ENCODE assay signal across 3 cellular contexts in the genomic region with DNA sequence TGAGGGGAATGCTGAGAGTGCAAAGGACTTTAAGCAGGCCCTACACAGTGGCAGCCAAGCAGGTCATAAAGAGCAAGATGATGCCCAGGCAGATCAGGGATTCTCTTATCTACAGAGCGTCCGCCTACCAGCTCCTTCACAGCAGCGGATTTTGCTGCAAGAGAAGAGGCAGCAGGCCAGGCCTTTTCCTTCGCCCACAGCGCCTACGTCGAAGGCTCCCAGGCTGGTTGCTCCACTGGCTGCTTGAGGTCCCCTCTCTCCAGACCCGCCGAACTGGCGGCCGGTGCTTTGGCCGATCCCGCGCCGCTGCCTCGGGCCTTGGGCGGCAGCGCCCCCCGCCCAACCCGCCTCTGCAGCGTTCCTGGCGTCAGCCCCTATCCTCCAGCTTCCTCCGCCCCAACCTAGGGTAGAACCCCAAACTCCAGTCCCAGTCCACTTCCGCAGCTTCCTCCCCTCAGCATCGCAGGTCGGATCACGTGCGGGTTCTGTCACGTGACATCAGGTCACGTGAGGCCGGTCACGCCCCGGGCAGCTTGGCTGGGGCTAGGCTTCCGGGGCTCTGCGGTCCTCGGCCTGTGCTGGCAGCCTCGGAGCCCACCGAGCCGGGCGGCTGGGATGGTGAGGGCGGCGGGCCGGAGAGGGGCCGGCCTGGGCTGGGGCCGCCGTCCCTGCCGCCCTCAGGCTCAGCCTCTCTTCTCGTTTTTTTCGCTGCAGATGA.
TF ChIP-seq lines count a peak whose summit lies in the region.

Gene WASHC2C, plus strand, starts transcription at position 564 of the 718 bp plus-strand sequence. Its CDS starts 52 bp downstream, at position 616.

TF ChIP-seq in HEK293, 187 proteins besides CTCF, POLR2A, EP300 and RAD21:
- 0 out of 2 replicates have a peak, but pooled peaks have one; percentile 24 for TF ChIP-seq ZBTB20 (tag by site-specific recombination; IDR thresholded peaks at IDR 0.05)
- TF ChIP-seq KLF9 (tag by site-specific recombination; IDR thresholded peaks at IDR 0.05; ENCODE audit: low read depth), result peak; percentile 35; the same call in 1 of the 2 replicates
- peak; percentile 52 for TF ChIP-seq ZBTB26 (tag by site-specific recombination; optimal IDR thresholded peaks at IDR 0.05)
TF ChIP-seq in HEK293: peak in this region for 3; not testable (repeated sequence) for 184.

TF ChIP-seq in SK-N-SH, 30 proteins besides CTCF, POLR2A, EP300 and RAD21:
- TF ChIP-seq MAX (IDR thresholded peaks at IDR 0.05; ENCODE audit: low read depth) (peak; percentile 74), JUND (IDR thresholded peaks at IDR 0.05) (0 out of 2 replicates have a peak, but pooled peaks have one; percentile 39), SIN3A (IDR thresholded peaks at IDR 0.05; ENCODE audit: borderline replicate concordance, low read depth, low read length) (peak; percentile 86; the same call in 1 of the 2 replicates), GABPA (IDR thresholded peaks at IDR 0.05; ENCODE audit: low read depth) (peak; percentile 56), POLR2AphosphoS5 (IDR thresholded peaks at IDR 0.05; ENCODE audit: low read depth, low read length) (peak; percentile 59; the same call in 1 of the 2 replicates), RCOR1 (IDR thresholded peaks at IDR 0.05; ENCODE audit: low read length) (peak; percentile 61; the same call in 1 of the 2 replicates), ELF1 (IDR thresholded peaks at IDR 0.05) (peak; percentile 92), CHD2 (IDR thresholded peaks at IDR 0.05; ENCODE audit: low read length, partially characterized antibody) (peak; percentile 19), MXI1 (IDR thresholded peaks at IDR 0.05; ENCODE audit: low read depth, low read length) (peak; percentile 54; the same call in 1 of the 2 replicates), NFIC (IDR thresholded peaks at IDR 0.05; ENCODE audit: borderline replicate concordance) (peak; percentile 38; the same call in 1 of the 2 replicates), TAF1 (IDR thresholded peaks at IDR 0.05; ENCODE audit: borderline replicate concordance, low read depth, low read length) (peak; percentile 46; the same call in 1 of the 2 replicates)
- TF ChIP-seq, protein P1, sequence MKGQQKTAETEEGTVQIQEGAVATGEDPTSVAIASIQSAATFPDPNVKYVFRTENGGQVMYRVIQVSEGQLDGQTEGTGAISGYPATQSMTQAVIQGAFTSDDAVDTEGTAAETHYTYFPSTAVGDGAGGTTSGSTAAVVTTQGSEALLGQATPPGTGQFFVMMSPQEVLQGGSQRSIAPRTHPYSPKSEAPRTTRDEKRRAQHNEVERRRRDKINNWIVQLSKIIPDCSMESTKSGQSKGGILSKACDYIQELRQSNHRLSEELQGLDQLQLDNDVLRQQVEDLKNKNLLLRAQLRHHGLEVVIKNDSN (IDR thresholded peaks at IDR 0.05; ENCODE audit: borderline replicate concordance, low read depth), result peak; percentile 98
- TF ChIP-seq, protein P2, sequence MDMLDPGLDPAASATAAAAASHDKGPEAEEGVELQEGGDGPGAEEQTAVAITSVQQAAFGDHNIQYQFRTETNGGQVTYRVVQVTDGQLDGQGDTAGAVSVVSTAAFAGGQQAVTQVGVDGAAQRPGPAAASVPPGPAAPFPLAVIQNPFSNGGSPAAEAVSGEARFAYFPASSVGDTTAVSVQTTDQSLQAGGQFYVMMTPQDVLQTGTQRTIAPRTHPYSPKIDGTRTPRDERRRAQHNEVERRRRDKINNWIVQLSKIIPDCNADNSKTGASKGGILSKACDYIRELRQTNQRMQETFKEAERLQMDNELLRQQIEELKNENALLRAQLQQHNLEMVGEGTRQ (IDR thresholded peaks at IDR 0.05; ENCODE audit: borderline replicate concordance, low read depth, low read length), result peak; percentile 96
- TF ChIP-seq, protein P3, sequence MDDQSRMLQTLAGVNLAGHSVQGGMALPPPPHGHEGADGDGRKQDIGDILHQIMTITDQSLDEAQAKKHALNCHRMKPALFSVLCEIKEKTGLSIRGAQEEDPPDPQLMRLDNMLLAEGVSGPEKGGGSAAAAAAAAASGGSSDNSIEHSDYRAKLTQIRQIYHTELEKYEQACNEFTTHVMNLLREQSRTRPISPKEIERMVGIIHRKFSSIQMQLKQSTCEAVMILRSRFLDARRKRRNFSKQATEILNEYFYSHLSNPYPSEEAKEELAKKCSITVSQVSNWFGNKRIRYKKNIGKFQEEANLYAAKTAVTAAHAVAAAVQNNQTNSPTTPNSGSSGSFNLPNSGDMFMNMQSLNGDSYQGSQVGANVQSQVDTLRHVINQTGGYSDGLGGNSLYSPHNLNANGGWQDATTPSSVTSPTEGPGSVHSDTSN (IDR thresholded peaks at IDR 0.05), result 0 out of 2 replicates have a peak, but pooled peaks have one; percentile 30

TF ChIP-seq in neural cell, 6 proteins besides CTCF, POLR2A, EP300 and RAD21:
- peak; percentile 44 for TF ChIP-seq SMC3 (conservative IDR thresholded peaks at IDR 0.05; ENCODE audit: poor library complexity)
- TF ChIP-seq POLR2AphosphoS5 (IDR thresholded peaks at IDR 0.05), result peak; percentile 73
- peak; percentile 79 for TF ChIP-seq MXI1 (conservative IDR thresholded peaks at IDR 0.05; ENCODE audit: poor library complexity, severe bottlenecking)
